In the genomic region with DNA sequence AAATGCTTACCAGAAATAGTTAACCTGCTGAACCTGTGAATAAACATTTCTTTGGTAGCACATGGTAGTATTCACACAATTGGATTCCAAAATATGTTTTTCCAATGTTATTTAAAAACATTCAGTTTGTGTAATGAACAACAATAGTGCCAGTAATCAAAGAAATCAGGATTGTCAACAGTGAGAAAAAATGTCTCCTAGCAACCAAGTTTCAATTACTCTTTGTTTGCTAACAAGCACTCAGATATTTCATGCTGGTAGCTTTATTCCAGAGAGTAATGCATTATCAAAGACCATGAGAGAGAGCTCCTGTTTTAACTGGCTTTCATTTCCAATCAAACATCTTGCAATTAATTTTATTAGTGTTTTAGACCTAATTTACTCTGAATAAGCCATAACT, we compare ENCODE assay signal across 18 cellular contexts.
A peak's percentile ranks its signal among the peaks of the same experiment; 100 is the strongest.
DNase-seq lines count a peak whose midpoint lies in the region.
"Had no signal": no experiment of that assay in that cellular context is flagged by ENCODE, and none has a peak within 500 bp of the region (broad histone marks: within the 10 kb centered on the region; RNA-seq: fewer than 3 reads in every experiment).

No MANE protein-coding gene starts in this region.

- DNase-seq in NCI-H2196 (lab: John Stamatoyannopoulos, UW; ENCODE audit: unreplicated experiment), result peak; percentile 43
- DNase-seq in NCI-H2196 treated with DMSO at 0.1 percent for 48 hours (lab: John Stamatoyannopoulos, UW; ENCODE audit: unreplicated experiment), result no peak
- peak; percentile 52 for DNase-seq in NCI-H774 (lab: John Stamatoyannopoulos, UW)
- DNase-seq in inferior parietal cortex (ENCODE audit: extremely low spot score), result peak; percentile 55
- peak; percentile 85 for DNase-seq in superior temporal gyrus (ENCODE audit: extremely low spot score)
- DNase-seq in activated naive CD4-positive, alpha-beta T cell treated with Interleukin-2 at 50 U/mL for 16 hours, result no peak
- DNase-seq in activated CD4-positive, alpha-beta T cell treated with anti-CD3 and anti-CD28 coated beads for 48 hours, result no peak
- no peak for DNase-seq in DMS114 treated with DMSO at 0.1 percent for 48 hours (lab: John Stamatoyannopoulos, UW; ENCODE audit: unreplicated experiment)
- DNase-seq: activated gamma-delta T cell treated with Interleukin-2 at 50 U/mL for 16 hours; aorta; effector memory CD8-positive, alpha-beta T cell; Karpas-422; NCI-H1092 treated with DMSO at 0.1 percent for 48 hours; NCI-H526 treated with DMSO at 0.1 percent for 48 hours; nephron progenitor cell; SHP77 treated with DMSO at 0.1 percent for 48 hours; stimulated activated CD4-positive, alpha-beta T cell treated with anti-CD3 and anti-CD28 coated beads, Interleukin-4, amount 100 ng/mL, for 24 hours; uterus had no signal

Comparison
In these comparisons a context has a peak if more than half of its experiments do, and no peak if none do; other contexts are left out.
1. DNase-seq: peak in NCI-H2196 (single experiment), NCI-H774 (single experiment), inferior parietal cortex (single experiment) and superior temporal gyrus (single experiment); none in NCI-H2196 treated with DMSO at 0.1 percent for 48 hours (single experiment), activated naive CD4-positive, alpha-beta T cell treated with Interleukin-2 at 50 U/mL for 16 hours (single experiment), activated CD4-positive, alpha-beta T cell treated with anti-CD3 and anti-CD28 coated beads for 48 hours (single experiment) and DMS114 treated with DMSO at 0.1 percent for 48 hours (single experiment).